In genomic region chr10:47206449-47207279, GRCh38 we compare ENCODE assay signal across 16 cellular contexts.
DNase-seq lines count a peak whose midpoint lies in the region; ATAC-seq, FAIRE-seq and TF ChIP-seq lines count a peak whose summit lies in the region.
"Had no signal": no experiment of that assay in that cellular context is flagged by ENCODE, and none has a peak within 500 bp of the region (broad histone marks: within the 10 kb centered on the region; RNA-seq: fewer than 3 reads in every experiment).

No MANE protein-coding gene starts in this region.

- H3K9me3 Mint-ChIP-seq in activated CD8-positive, alpha-beta memory T cell treated with anti-CD3 and anti-CD28 coated beads, Interleukin-2, amount 10 ng/mL, durations not matched to agents 7 days and 5 days (ENCODE audit: low read depth): no peaks in the 10 kb centered on the region
- peaks cover 4% of the 10 kb centered on the region for H3K9me3 Mint-ChIP-seq in astrocyte (ENCODE audit: unreplicated experiment)

- H3K4me3 ChIP-seq in NB4 (ENCODE audit: low read depth, low read length): no peak overlapping the region
- no peak overlapping the region for H3K4me3 ChIP-seq in astrocyte (ENCODE audit: insufficient read depth, low read depth, low read length)
- H3K4me3 ChIP-seq: ascending aorta, MG63 had no signal

- peaks cover 20% of the 10 kb centered on the region for H3K4me1 Mint-ChIP-seq in activated CD8-positive, alpha-beta memory T cell treated with anti-CD3 and anti-CD28 coated beads, Interleukin-2, amount 10 ng/mL, durations not matched to agents 7 days and 5 days
- H3K4me1 Mint-ChIP-seq in astrocyte (ENCODE audit: low read depth, unreplicated experiment): no peaks in the 10 kb centered on the region

- no peaks in the 10 kb centered on the region for H3K27me3 Mint-ChIP-seq in activated CD8-positive, alpha-beta memory T cell treated with anti-CD3 and anti-CD28 coated beads, Interleukin-2, amount 10 ng/mL, durations not matched to agents 7 days and 5 days
- no peaks in the 10 kb centered on the region for H3K27me3 Mint-ChIP-seq in astrocyte (ENCODE audit: low read depth, unreplicated experiment)

- no peak overlapping the region for H3K4me2 ChIP-seq in astrocyte (ENCODE audit: low read length)

- H3K79me2 ChIP-seq in astrocyte (ENCODE audit: insufficient read depth, low read length): no peaks in the 10 kb centered on the region

- H3K9me3 ChIP-seq in astrocyte (ENCODE audit: insufficient read depth, low read depth, low read length): no peaks in the 10 kb centered on the region
- H3K9me3 ChIP-seq: ascending aorta, MG63 had no signal

- peak; percentile 33 for ATAC-seq in activated CD8-positive, alpha-beta memory T cell treated with anti-CD3 and anti-CD28 coated beads, Interleukin-2, amount 10 ng/mL, durations not matched to agents 7 days and 5 days
- peak; percentile 89 for ATAC-seq in stimulated activated naive CD8-positive, alpha-beta T cell treated with anti-CD3 and anti-CD28 coated beads, Interleukin-15, Interleukin-2, amounts not matched to agents 100 U/mL and 50 U/mL, for 24 hours
- ATAC-seq: Panc1 had no signal

- H3K4me3 Mint-ChIP-seq in activated CD8-positive, alpha-beta memory T cell treated with anti-CD3 and anti-CD28 coated beads, Interleukin-2, amount 10 ng/mL, durations not matched to agents 7 days and 5 days: no peak overlapping the region
- H3K4me3 Mint-ChIP-seq in astrocyte (ENCODE audit: unreplicated experiment): no peak overlapping the region

- H3K4me1 ChIP-seq in astrocyte (ENCODE audit: insufficient read depth, low read length): no peaks in the 10 kb centered on the region
- H3K4me1 ChIP-seq: ascending aorta had no signal

- no peak for FAIRE-seq in astrocyte (lab: Jason Lieb, UNC)
- no peak for FAIRE-seq in frontal cortex (lab: Jason Lieb, UNC)
- FAIRE-seq: H1, islet of Langerhans had no signal

- no peak overlapping the region for H3K27ac Mint-ChIP-seq in activated CD8-positive, alpha-beta memory T cell treated with anti-CD3 and anti-CD28 coated beads, Interleukin-2, amount 10 ng/mL, durations not matched to agents 7 days and 5 days
- no peak overlapping the region for H3K27ac Mint-ChIP-seq in astrocyte (ENCODE audit: unreplicated experiment)

- CTCF ChIA-PET in activated CD8-positive, alpha-beta memory T cell treated with anti-CD3 and anti-CD28 coated beads, Interleukin-2, amount 10 ng/mL, durations not matched to agents 7 days and 5 days (lab: Charles Lee): interaction anchor here (0.7 to 1.2 kb wide), 2 partner anchors 105 to 159 kb away, joined by 3 to 4 read pairs; no protein-coding TSS in a partner anchor

- H3K36me3 Mint-ChIP-seq in activated CD8-positive, alpha-beta memory T cell treated with anti-CD3 and anti-CD28 coated beads, Interleukin-2, amount 10 ng/mL, durations not matched to agents 7 days and 5 days: no peaks in the 10 kb centered on the region
- H3K36me3 Mint-ChIP-seq in astrocyte (ENCODE audit: low read depth, unreplicated experiment): no peaks in the 10 kb centered on the region

- no peaks in the 10 kb centered on the region for H4K20me1 ChIP-seq in astrocyte (ENCODE audit: insufficient read depth, low read length)

- H3K9ac ChIP-seq in astrocyte (ENCODE audit: low read length): no peak overlapping the region

- DNase-seq in activated CD8-positive, alpha-beta memory T cell treated with anti-CD3 and anti-CD28 coated beads, Interleukin-2, amount 10 ng/mL, durations not matched to agents 7 days and 5 days: no peak
- no peak for DNase-seq in activated CD8-positive, alpha-beta memory T cell treated with anti-CD3 and anti-CD28 coated beads, Interleukin-2, amount 50 U/mL, for 4 hours
- DNase-seq in NB4 (ENCODE audit: low read depth) (peak; percentile 79), astrocyte (ENCODE audit: low read depth) (peak; percentile 31), HuH-7.5 (ENCODE audit: low spot score) (no peak), frontal cortex (ENCODE audit: low spot score in 2 of 2) (no peak), cerebellum (ENCODE audit: low spot score) (no peak)
- no peak for DNase-seq in stimulated activated naive CD8-positive, alpha-beta T cell treated with anti-CD3 and anti-CD28 coated beads, Interleukin-15, Interleukin-2, amounts not matched to agents 100 U/mL and 50 U/mL, for 24 hours
- DNase-seq: activated CD8-positive, alpha-beta memory T cell treated with anti-CD3 and anti-CD28 coated beads for 24 hours; effector CD8-positive, alpha-beta T cell; MG63; NCI-H226 had no signal

- no peak for TF ChIP-seq POLR2A in NB4 (IDR thresholded peaks at IDR 0.05; ENCODE audit: extremely low read depth, insufficient read length)

- TF ChIP-seq CTCF in NB4 (IDR thresholded peaks at IDR 0.05; ENCODE audit: low read depth, low read length) (no peak), astrocyte (IDR thresholded peaks at IDR 0.05; ENCODE audit: insufficient read depth, low read depth, low read length) (no peak)

- no peaks in the 10 kb centered on the region for H3K36me3 ChIP-seq in astrocyte (ENCODE audit: insufficient read depth, low read length)
- H3K36me3 ChIP-seq: ascending aorta, MG63 had no signal

- no peak overlapping the region for H2AFZ ChIP-seq in astrocyte (ENCODE audit: low read depth, low read length)

- no peak overlapping the region for H3K27ac ChIP-seq in astrocyte (ENCODE audit: low read depth, low read length)
- H3K27ac ChIP-seq: ascending aorta had no signal

- H3K27me3 ChIP-seq in astrocyte (ENCODE audit: insufficient read depth, low read length): no peaks in the 10 kb centered on the region
- H3K27me3 ChIP-seq: ascending aorta, MG63 had no signal

Comparison
In these comparisons a context has a peak if more than half of its experiments do, and no peak if none do; other contexts are left out.
1. DNase-seq: peak in NB4 (single experiment) and astrocyte (single experiment); none in activated CD8-positive, alpha-beta memory T cell treated with anti-CD3 and anti-CD28 coated beads, Interleukin-2, amount 10 ng/mL, durations not matched to agents 7 days and 5 days (single experiment), activated CD8-positive, alpha-beta memory T cell treated with anti-CD3 and anti-CD28 coated beads, Interleukin-2, amount 50 U/mL, for 4 hours (single experiment), stimulated activated naive CD8-positive, alpha-beta T cell treated with anti-CD3 and anti-CD28 coated beads, Interleukin-15, Interleukin-2, amounts not matched to agents 100 U/mL and 50 U/mL, for 24 hours (single experiment), HuH-7.5 (single experiment), frontal cortex (0 of 2) and cerebellum (single experiment).